1 cellular context compared by ENCODE assay signal in genomic region chr14:94112513-94113060, GRCh38.
TF ChIP-seq lines count a peak whose summit lies in the region.

No MANE protein-coding gene starts in this region.

TF ChIP-seq in SK-N-SH, 30 proteins besides CTCF, POLR2A, EP300 and RAD21 (continued from another document):
- no peak for TF ChIP-seq USF2 (IDR thresholded peaks at IDR 0.05; ENCODE audit: borderline replicate concordance, low read depth, low read length)
- no peak for TF ChIP-seq EZH2phosphoT487 (IDR thresholded peaks at IDR 0.05; ENCODE audit: borderline replicate concordance, low read depth)
- TF ChIP-seq NRF1 (IDR thresholded peaks at IDR 0.05; ENCODE audit: low read depth, low read length), result no peak
- no peak for TF ChIP-seq RFX5 (IDR thresholded peaks at IDR 0.05; ENCODE audit: low read length)
- no peak for TF ChIP-seq FOSL2 (IDR thresholded peaks at IDR 0.05; ENCODE audit: borderline replicate concordance, low read depth)
- TF ChIP-seq FOXM1 (IDR thresholded peaks at IDR 0.05; ENCODE audit: low read depth), result no peak
- no peak for TF ChIP-seq TAF1 (IDR thresholded peaks at IDR 0.05; ENCODE audit: borderline replicate concordance, low read depth, low read length)
- no peak for TF ChIP-seq REST (IDR thresholded peaks at IDR 0.05; ENCODE audit: low read depth, low read length)
- TF ChIP-seq MEF2A (IDR thresholded peaks at IDR 0.05; ENCODE audit: borderline replicate concordance, low read depth), result no peak
- no peak for TF ChIP-seq IRF3 (IDR thresholded peaks at IDR 0.05; ENCODE audit: low read depth, low read length)
- no peak for TF ChIP-seq CHD2 (IDR thresholded peaks at IDR 0.05; ENCODE audit: low read length, partially characterized antibody)
- no peak for TF ChIP-seq ZBTB33 (IDR thresholded peaks at IDR 0.05; ENCODE audit: borderline replicate concordance, low read depth)
- TF ChIP-seq RCOR1 (IDR thresholded peaks at IDR 0.05; ENCODE audit: low read length), result no peak
